8 cellular contexts compared by ENCODE assay signal in genomic region chr4:99563310-99564186, GRCh38. TPM values are rescaled to one million over a fixed set of nuclear protein-coding genes. Genes with fewer than 3 reads are reported as not detected.
DNase-seq lines count a peak whose midpoint lies in the region; ATAC-seq, FAIRE-seq and TF ChIP-seq lines count a peak whose summit lies in the region.

A gene with protein sequence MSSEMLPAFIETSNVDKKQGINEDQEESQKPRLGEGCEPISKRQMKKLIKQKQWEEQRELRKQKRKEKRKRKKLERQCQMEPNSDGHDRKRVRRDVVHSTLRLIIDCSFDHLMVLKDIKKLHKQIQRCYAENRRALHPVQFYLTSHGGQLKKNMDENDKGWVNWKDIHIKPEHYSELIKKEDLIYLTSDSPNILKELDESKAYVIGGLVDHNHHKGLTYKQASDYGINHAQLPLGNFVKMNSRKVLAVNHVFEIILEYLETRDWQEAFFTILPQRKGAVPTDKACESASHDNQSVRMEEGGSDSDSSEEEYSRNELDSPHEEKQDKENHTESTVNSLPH (minus strand): TSS chr4:99564039. CDS start chr4:99559338, 4,701 bp downstream.

- peak within 1 kb of the TSS; percentile 73 to 89 (median 88) for H3K4me3 ChIP-seq in H1 (ENCODE audit: extremely low read depth in 1 of 4, insufficient read depth in 2 of 4, low read depth in 3 of 4, low read length in 4 of 4)

- FAIRE-seq in H1 (lab: Jason Lieb, UNC) = peak; percentile 95

- H3K4me3 Mint-ChIP-seq in activated CD8-positive, alpha-beta memory T cell treated with anti-CD3 and anti-CD28 coated beads, Interleukin-2, amount 10 ng/mL, durations not matched to agents 7 days and 5 days = peak within 1 kb of the TSS; percentile 92
- peak within 1 kb of the TSS; percentile 94 for H3K4me3 Mint-ChIP-seq in memory B cell

- H3K56ac ChIP-seq in H1 (replicated peaks; ENCODE audit: insufficient read length, low read depth, low read length) = peak within 1 kb of the TSS; percentile 87

- peak within 1 kb of the TSS; percentile 98 for H2AFZ ChIP-seq in H1 (ENCODE audit: low read length)

- H3K9ac ChIP-seq in H1 (replicated peaks in 1 of 4; ENCODE audit: extremely low read depth in 1 of 4, low read depth in 3 of 4, low read length in 3 of 4) = peak within 1 kb of the TSS; percentile 52 to 83 (median 75)

- peak within 1 kb of the TSS; percentile 72 to 77 for H3K4me2 ChIP-seq in H1 (ENCODE audit: insufficient read depth in 1 of 2, low read depth in 2 of 2, low read length in 2 of 2)

- H3K27me3 Mint-ChIP-seq in activated CD8-positive, alpha-beta memory T cell treated with anti-CD3 and anti-CD28 coated beads, Interleukin-2, amount 10 ng/mL, durations not matched to agents 7 days and 5 days = peaks cover 15% of the 10 kb centered on the region
- H3K27me3 Mint-ChIP-seq in memory B cell = peaks cover 4% of the 10 kb centered on the region

- no peak within 1 kb of the TSS for H2BK20ac ChIP-seq in H1 (ENCODE audit: low read length)

- H3K14ac ChIP-seq in H1 (ENCODE audit: insufficient read length) = no peak within 1 kb of the TSS

- H2AK5ac ChIP-seq in H1 (ENCODE audit: low read depth, low read length) = no peak within 1 kb of the TSS

- no peak for TF ChIP-seq CTCF in GM20000 (IDR thresholded peaks at IDR 0.05; ENCODE audit: extremely low read depth, missing control alignments)
- TF ChIP-seq CTCF in H1 (IDR thresholded peaks at IDR 0.05; ENCODE audit: control extremely low read depth in 1 of 3, insufficient read depth in 1 of 3, low read depth in 1 of 3, low read length in 3 of 3) = no peak

- POLR2A ChIA-PET in H1 (lab: Charles Lee; ENCODE audit: partially characterized antibody) = interaction anchor here (0.6 to 2.0 kb wide), 8 partner anchors 9 to 475 kb away, joined by 3 to 8 read pairs (median 3); partner anchors contain the start of genes ADH5, DAPP1 and H2AZ1

- WGBS in H1 (ENCODE audit: extremely low coverage in 1 of 2, insufficient coverage in 1 of 2, insufficient read length in 1 of 2, insufficient replicate concordance in 2 of 2, low coverage in 1 of 2, low lambda C conversion rate in 2 of 2, missing lambda C conversion rate in 1 of 2), 2 experiments = 2% methylated on average over 47 of the region's 48 CpGs; no CpG with 5 or more reads in 1 of the 2 experiments

- peak within 1 kb of the TSS; percentile 96 for H2BK5ac ChIP-seq in H1 (ENCODE audit: low read depth, low read length)

- H3K27me3 ChIP-seq in H1 (replicated peaks in 1 of 4; ENCODE audit: control insufficient read depth in 3 of 4, extremely low read depth in 1 of 4, insufficient read depth in 3 of 4, low read length in 3 of 4) = no peaks in the 10 kb centered on the region

- no peaks in the 10 kb centered on the region for H3K36me3 Mint-ChIP-seq in activated CD8-positive, alpha-beta memory T cell treated with anti-CD3 and anti-CD28 coated beads, Interleukin-2, amount 10 ng/mL, durations not matched to agents 7 days and 5 days
- H3K36me3 Mint-ChIP-seq in memory B cell = no peaks in the 10 kb centered on the region

- peak within 1 kb of the TSS; percentile 27 for H3K4ac ChIP-seq in H1 (replicated peaks; ENCODE audit: insufficient read length, low read depth, low read length)

- H3K27ac ChIP-seq in H1 (ENCODE audit: low read depth, low read length) = peak within 1 kb of the TSS; percentile 94

- H3K9me3 ChIP-seq in H1 (ENCODE audit: insufficient read depth in 2 of 2, low read depth in 1 of 2, low read length in 1 of 2) = no peaks in the 10 kb centered on the region

- peak; percentile 66 to 83 for TF ChIP-seq POLR2A in H1 (IDR thresholded peaks at IDR 0.05; ENCODE audit: control extremely low read depth in 1 of 2, low read depth in 2 of 2, low read length in 2 of 2)

- H3K27ac Mint-ChIP-seq in activated CD8-positive, alpha-beta memory T cell treated with anti-CD3 and anti-CD28 coated beads, Interleukin-2, amount 10 ng/mL, durations not matched to agents 7 days and 5 days = peak within 1 kb of the TSS; percentile 98
- peak within 1 kb of the TSS; percentile 100 for H3K27ac Mint-ChIP-seq in memory B cell

- 0 out of 4 replicates have a peak, but pooled peaks of 1 of the 2 experiments have one; percentile 16 for TF ChIP-seq RAD21 in H1 (IDR thresholded peaks at IDR 0.05 in 1 of 2, conservative IDR thresholded peaks at IDR 0.05 in 1 of 2; ENCODE audit: low read depth in 2 of 2, low read length in 2 of 2)

- H3K4me1 ChIP-seq in H1 (replicated peaks in 1 of 4; ENCODE audit: control insufficient read depth in 3 of 4, insufficient read depth in 4 of 4, low read length in 3 of 4) = no peaks in the 10 kb centered on the region; a peak in 1 of 7 replicates

- no peaks in the 10 kb centered on the region for H3K36me3 ChIP-seq in H1 (ENCODE audit: control insufficient read depth in 2 of 4, insufficient read depth in 4 of 4, low read length in 3 of 4)

- H3K4me1 Mint-ChIP-seq in activated CD8-positive, alpha-beta memory T cell treated with anti-CD3 and anti-CD28 coated beads, Interleukin-2, amount 10 ng/mL, durations not matched to agents 7 days and 5 days = peaks cover 25% of the 10 kb centered on the region
- peaks cover 7% of the 10 kb centered on the region for H3K4me1 Mint-ChIP-seq in memory B cell

- TF ChIP-seq EP300 in H1 (IDR thresholded peaks at IDR 0.05; ENCODE audit: borderline replicate concordance in 1 of 2, low read depth in 2 of 2, low read length in 2 of 2) = no peak

- H2BK12ac ChIP-seq in H1 (ENCODE audit: low read depth, low read length) = no peak within 1 kb of the TSS

- H3K23me2 ChIP-seq in H1 (ENCODE audit: low read depth, low read length) = peaks cover 5% of the 10 kb centered on the region; the same call in 1 of the 2 replicates

- H2BK120ac ChIP-seq in H1 (replicated peaks; ENCODE audit: low read depth, low read length) = peak within 1 kb of the TSS; percentile 97

- no peaks in the 10 kb centered on the region for H3K79me2 ChIP-seq in H1 (ENCODE audit: control insufficient read depth in 1 of 2, insufficient read depth in 2 of 2, low read length in 2 of 2)

- H4K91ac ChIP-seq in H1 (replicated peaks; ENCODE audit: insufficient read length, low read length) = peak within 1 kb of the TSS; percentile 98

- H4K8ac ChIP-seq in H1 (ENCODE audit: extremely low read depth, insufficient read depth, low read length) = peak within 1 kb of the TSS; percentile 92; the same call in 1 of the 2 replicates

- ATAC-seq in activated CD8-positive, alpha-beta memory T cell treated with anti-CD3 and anti-CD28 coated beads, Interleukin-2, amount 10 ng/mL, durations not matched to agents 7 days and 5 days = peak; percentile 93
- ATAC-seq in memory B cell (ENCODE audit: low read depth) = peak; percentile 82

- H4K5ac ChIP-seq in H1 (ENCODE audit: insufficient read length, low read depth, low read length) = peak within 1 kb of the TSS; percentile 99

- no peak within 1 kb of the TSS for H3K23ac ChIP-seq in H1 (ENCODE audit: insufficient read length)

- H3K9me3 Mint-ChIP-seq in activated CD8-positive, alpha-beta memory T cell treated with anti-CD3 and anti-CD28 coated beads, Interleukin-2, amount 10 ng/mL, durations not matched to agents 7 days and 5 days (ENCODE audit: low read depth) = no peaks in the 10 kb centered on the region
- no peaks in the 10 kb centered on the region for H3K9me3 Mint-ChIP-seq in memory B cell

- H4K20me1 ChIP-seq in H1 (replicated peaks in 1 of 2; ENCODE audit: control insufficient read depth in 1 of 2, insufficient read depth in 2 of 2, low read length in 2 of 2) = no peaks in the 10 kb centered on the region

- H2BK15ac ChIP-seq in H1 (ENCODE audit: low read length) = peak within 1 kb of the TSS; percentile 65; the same call in 1 of the 2 replicates

- CTCF ChIA-PET in activated CD8-positive, alpha-beta memory T cell treated with anti-CD3 and anti-CD28 coated beads, Interleukin-2, amount 10 ng/mL, durations not matched to agents 7 days and 5 days (lab: Charles Lee) = interaction anchor here (1.0 to 3.5 kb wide), 7 partner anchors 239 to 568 kb away, joined by 3 to 44 read pairs (median 3); partner anchors contain the start of genes DNAJB14 and METAP1
- CTCF ChIA-PET in H1 (lab: Charles Lee; ENCODE audit: partially characterized antibody) = interaction anchor here (0.7 to 3.1 kb wide), 10 partner anchors 13 to 261 kb away, joined by 3 to 29 read pairs (median 3); partner anchors contain the start of gene DAPP1

- peak within 1 kb of the TSS; percentile 84; the same call in 1 of the 2 replicates for H3K18ac ChIP-seq in H1 (ENCODE audit: extremely low read depth, low read length)

- no peaks in the 10 kb centered on the region for H3K79me1 ChIP-seq in H1 (ENCODE audit: low read depth, low read length)

- DNase-seq in CMK (ENCODE audit: low read depth) (peak; percentile 82), GM20000 (ENCODE audit: low spot score) (peak; percentile 83), HT-29 (ENCODE audit: low spot score) (peak; percentile 95), NOMO-1 (lab: John Stamatoyannopoulos, UW; ENCODE audit: unreplicated experiment in 2 of 2) (peak; percentile 94 to 97), H1 (ENCODE audit: low read depth in 1 of 2, low spot score in 2 of 2) (peak; percentile 90 to 94), memory B cell (ENCODE audit: low spot score in 2 of 2) (peak; percentile 86 to 89)
- peak; percentile 97 for DNase-seq in activated CD8-positive, alpha-beta memory T cell treated with anti-CD3 and anti-CD28 coated beads, Interleukin-2, amount 10 ng/mL, durations not matched to agents 7 days and 5 days
- peak; percentile 95 for DNase-seq in stimulated activated CD8-positive, alpha-beta memory T cell treated with anti-CD3 and anti-CD28 coated beads, Interleukin-12 subunit alpha, Interleukin-12 subunit beta, amount 100 ng/mL, for 24 hours (ENCODE audit: extremely low read depth)

RNA-seq across cellular contexts. Expression of the gene that starts here (rescaled TPM):
- 2.5 and 3.3 TPM in 2 replicates for total RNA-seq in HT-29 (2014; rRNA removed; shearing (Covaris generic))
- total RNA-seq in activated CD8-positive, alpha-beta memory T cell treated with anti-CD3 and anti-CD28 coated beads, Interleukin-2, amount 10 ng/mL, durations not matched to agents 7 days and 5 days = 1 to 10 TPM; 7.9 to 8.6 TPM
- 3.3 and 3.8 TPM in 2 replicates for total RNA-seq in H1 (2021; fragmentation: NEBNext Ultra II Directional; extraction: Animal tissue kit (Norgen Biotek cat#: 25700))
- 0.75 and 1.5 TPM in 2 replicates for polyA plus RNA-seq in H1 (2011; rRNA removed)
- 2.3 TPM for polyA plus RNA-seq in H1 (2011; cell fraction: cytosol; rRNA removed)
- polyA plus RNA-seq in H1 (2011; cell fraction: nucleus; rRNA removed) = 0.43 TPM
- polyA plus RNA-seq in H1 (2012, experiment 1 of 2) = 2.1 to 3.9 TPM (median 2.7 TPM) in 4 replicates
- polyA plus RNA-seq in H1 (2012, experiment 2 of 2) = 0.49 TPM
- 4.7 TPM for polyA plus RNA-seq in H1 (2013, experiment 1 of 2)
- polyA plus RNA-seq in H1 (2013, experiment 2 of 2) = 5.5 TPM
- polyA minus RNA-seq in H1 (2011; rRNA and poly(A)+ RNA removed) = 1.3 TPM in 2 replicates
- polyA minus RNA-seq in H1 (2011; cell fraction: cytosol; rRNA and poly(A)+ RNA removed) = 2.1 TPM
- polyA minus RNA-seq in H1 (2011; cell fraction: nucleus; rRNA and poly(A)+ RNA removed) = 1.7 TPM

Comparison
In these comparisons a context has a peak if more than half of its experiments do, and no peak if none do; other contexts are left out.
1. Peak in every context shown above with its lines: DNase-seq, ATAC-seq, H3K4me3 ChIP-seq and H3K27ac ChIP-seq.